ENCODE assay signal across 23 cellular contexts in the genomic region with DNA sequence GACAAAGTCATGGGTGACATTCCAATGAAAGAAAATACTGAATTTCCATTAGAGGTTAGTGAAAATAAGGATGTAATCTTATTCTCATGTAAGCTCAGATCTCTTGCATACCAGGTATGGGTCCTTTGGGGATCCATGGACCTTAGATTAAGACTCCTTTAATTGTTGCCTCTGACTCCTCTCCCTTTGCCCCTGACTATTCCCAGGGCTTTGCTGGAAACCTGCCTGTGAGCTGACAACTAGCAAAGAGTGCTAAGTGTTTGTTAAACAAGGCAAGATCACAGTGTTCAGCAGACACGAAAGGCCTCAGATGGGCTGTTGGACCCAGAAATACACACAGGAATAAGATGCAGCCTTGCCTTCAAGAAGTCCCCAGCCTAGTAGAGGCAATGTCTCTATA. TPM values are rescaled to one million over a fixed set of nuclear protein-coding genes. Genes with fewer than 3 reads are reported as not detected.
"Had no signal": no experiment of that assay in that cellular context is flagged by ENCODE, and none has a peak within 500 bp of the region (broad histone marks: within the 10 kb centered on the region; RNA-seq: fewer than 3 reads in every experiment).

No MANE protein-coding gene starts in this region.

- H3K4me1 ChIP-seq: colonic mucosa, pancreas, prostate gland had no signal

- H3K36me3 ChIP-seq: colonic mucosa, heart right ventricle, left lung, lower lobe of right lung, neural progenitor cell, pancreas, prostate gland, upper lobe of left lung, uterus had no signal

- H3K27ac ChIP-seq: colonic mucosa, heart right ventricle, left lung, lower lobe of right lung, neural progenitor cell, pancreas, prostate gland, upper lobe of left lung, uterus had no signal

- ATAC-seq: left lung, lower lobe of right lung, natural killer cell, pancreas had no signal

- DNase-seq: colonic mucosa; dermis blood vessel endothelial cell; heart right ventricle; hypothalamus; islet precursor cell; left lung; lower lobe of right lung; natural killer cell; nucleus accumbens; pancreas; retina; small intestine; stimulated activated CD4-positive, alpha-beta T cell treated with anti-CD3 and anti-CD28 coated beads, Interleukin-12 subunit alpha, Interleukin-12 subunit beta, amount 100 ng/mL, for 4 hours; stimulated activated naive CD4-positive, alpha-beta T cell treated with Interleukin-2 at 50 U/mL for 16 hours; upper lobe of left lung; uterus had no signal

- H3K27me3 ChIP-seq: colonic mucosa, heart right ventricle, left lung, neural progenitor cell, pancreas, upper lobe of left lung, uterus had no signal

- H3K9me3 ChIP-seq: colonic mucosa, heart right ventricle, left lung, lower lobe of right lung, pancreas, prostate gland, upper lobe of left lung, uterus had no signal

- H3K9ac ChIP-seq: neural progenitor cell had no signal

- H3K4me3 ChIP-seq: colonic mucosa, heart right ventricle, left lung, lower lobe of right lung, neural progenitor cell, pancreas, prostate gland, upper lobe of left lung, uterus had no signal

RNA-seq across cellular contexts. Expression of gene ACKR2, which starts 32.1 kb away (rescaled TPM):
- total RNA-seq: cerebellum, frontal cortex had no signal

RNA-seq across cellular contexts. Expression of gene CYP8B1, which starts 34.3 kb away (rescaled TPM):
- total RNA-seq: cerebellum, dermis blood vessel endothelial cell, epithelial cell of proximal tubule, frontal cortex, heart right ventricle, left lung, lower lobe of right lung, mesothelial cell of epicardium, myocyte, natural killer cell, prostate gland, uterus had no signal
- polyA plus RNA-seq: heart right ventricle, pancreas had no signal
